13 cellular contexts compared by ENCODE assay signal in the genomic region with DNA sequence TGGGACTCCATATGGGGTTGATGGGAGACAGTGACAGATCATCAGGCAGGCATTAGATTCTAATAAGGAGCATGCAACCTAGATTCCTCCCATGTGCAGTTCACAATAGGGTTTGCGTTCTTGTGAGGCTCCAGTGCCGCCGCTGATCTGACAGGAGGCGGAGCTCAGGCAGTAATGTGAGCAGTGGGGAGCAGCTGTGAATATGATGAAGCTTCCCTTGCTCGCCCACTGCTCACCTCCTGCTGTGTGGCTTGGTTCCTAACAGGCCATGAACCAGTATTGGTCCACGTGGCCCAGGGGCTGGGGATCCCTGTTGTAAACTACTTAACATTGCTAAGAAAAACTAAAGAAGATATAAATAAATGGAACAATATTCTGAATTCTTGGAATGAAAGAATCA.
A peak's percentile ranks its signal among the peaks of the same experiment; 100 is the strongest.
DNase-seq lines count a peak whose midpoint lies in the region; ATAC-seq, FAIRE-seq and TF ChIP-seq lines count a peak whose summit lies in the region.
"Had no signal": no experiment of that assay in that cellular context is flagged by ENCODE, and none has a peak within 500 bp of the region (broad histone marks: within the 10 kb centered on the region; RNA-seq: fewer than 3 reads in every experiment).

No MANE protein-coding gene starts in this region.

- H3K4me3 ChIP-seq in right atrium auricular region (no peak overlapping the region), endothelial cell of umbilical vein (replicated peaks in 1 of 3; ENCODE audit: insufficient read depth in 1 of 3, low read depth in 1 of 3, low read length in 3 of 3) (no peak overlapping the region), skeletal muscle cell (ENCODE audit: low read depth, low read length) (no peak overlapping the region), PC-9 (no peak overlapping the region)
- H3K4me3 ChIP-seq: lung, prostate gland, thoracic aorta had no signal

- H3K79me2 ChIP-seq in endothelial cell of umbilical vein (ENCODE audit: control insufficient read depth, insufficient read depth, low read length) = no peaks in the 10 kb centered on the region
- H3K79me2 ChIP-seq in PC-9 (ENCODE audit: low read depth) = no peaks in the 10 kb centered on the region

- H3K9me2 ChIP-seq in PC-9 (ENCODE audit: insufficient read depth) = no peaks in the 10 kb centered on the region

- CTCF ChIA-PET in endothelial cell of umbilical vein (lab: Charles Lee) = interaction anchor here (0.6 kb wide), 1 partner anchor 57 kb away, joined by 3 read pairs; no protein-coding TSS in a partner anchor
- CTCF ChIA-PET in PC-9 (lab: Charles Lee) = no interaction called here

- H2AFZ ChIP-seq in endothelial cell of umbilical vein (ENCODE audit: low read depth, low read length) = peak overlapping the region; percentile 30
- H2AFZ ChIP-seq in PC-9 = no peak overlapping the region

- H3K9ac ChIP-seq in endothelial cell of umbilical vein (replicated peaks; ENCODE audit: extremely low read depth, insufficient read depth, low read length) = no peak overlapping the region

- intact Hi-C loops in Right ventricle myocardium inferior (cut with DNase I) (no loop called here), endothelial cell of umbilical vein (cut with micrococcal nuclease) (no loop called here), PC-9 (cut with micrococcal nuclease; ENCODE audit: unreplicated experiment) (no loop called here)

- H3K27me3 ChIP-seq in right atrium auricular region (no peaks in the 10 kb centered on the region), endothelial cell of umbilical vein (ENCODE audit: control insufficient read depth in 2 of 2, insufficient read depth in 2 of 2, low read length in 2 of 2) (no peaks in the 10 kb centered on the region), PC-9 (ENCODE audit: insufficient read depth, low read depth) (no peaks in the 10 kb centered on the region)

- H3K4me2 ChIP-seq in endothelial cell of umbilical vein (ENCODE audit: insufficient read depth, low read length) = no peak overlapping the region
- H3K4me2 ChIP-seq in PC-9 = no peak overlapping the region

- no peaks in the 10 kb centered on the region for H3K9me1 ChIP-seq in endothelial cell of umbilical vein (replicated peaks; ENCODE audit: control insufficient read depth, extremely low read depth, insufficient read depth, low read length)

- no TSS peak for BruUV-seq in endothelial cell of umbilical vein (replicated peaks; lab: Mats Ljungman, UMichigan)
- BruUV-seq in PC-9 (replicated peaks; lab: Mats Ljungman, UMichigan) = no TSS peak

- H4K20me1 ChIP-seq in endothelial cell of umbilical vein (replicated peaks; ENCODE audit: control insufficient read depth, extremely low read depth, insufficient read depth, low read length) = no peaks in the 10 kb centered on the region
- no peaks in the 10 kb centered on the region for H4K20me1 ChIP-seq in PC-9 (ENCODE audit: insufficient read depth)

- in situ Hi-C loops in G401 (cut with HindIII; ENCODE audit: low sequenced_read_pairs) = no loop called here

- TF ChIP-seq POLR2A in endothelial cell of umbilical vein (IDR thresholded peaks at IDR 0.05; ENCODE audit: low read depth, low read length) = no peak

- no peak for TF ChIP-seq CTCF in right atrium auricular region (IDR thresholded peaks at IDR 0.05)
- TF ChIP-seq CTCF in endothelial cell of umbilical vein (IDR thresholded peaks at IDR 0.05; ENCODE audit: extremely low read depth in 1 of 2, insufficient read depth in 1 of 2, low read depth in 1 of 2, low read length in 2 of 2) = no peak
- no peak for TF ChIP-seq CTCF in PC-9 (conservative IDR thresholded peaks at IDR 0.05)

- no peaks in the 10 kb centered on the region for H3F3A ChIP-seq in PC-9 (ENCODE audit: insufficient read depth, low read depth)

- dilution Hi-C loops in endothelial cell of umbilical vein (cut with MboI; ENCODE audit: extremely low pct_ligation_motif_present, low sequenced_read_pairs) = no loop called here

- H3K4me1 ChIP-seq in right atrium auricular region = peaks cover 0 to 17% of the 10 kb centered on the region in 2 donors
- H3K4me1 ChIP-seq in endothelial cell of umbilical vein (ENCODE audit: control insufficient read depth, extremely low read depth, insufficient read depth, low read length) = peaks cover 21% of the 10 kb centered on the region
- H3K4me1 ChIP-seq in PC-9 (replicated peaks; ENCODE audit: insufficient read depth) = no peaks in the 10 kb centered on the region
- H3K4me1 ChIP-seq: prostate gland had no signal

- H3K27ac ChIP-seq in right atrium auricular region (no peak overlapping the region), endothelial cell of umbilical vein (ENCODE audit: insufficient read depth, low read depth, low read length) (no peak overlapping the region), PC-9 (no peak overlapping the region)
- H3K27ac ChIP-seq: prostate gland, thoracic aorta had no signal

- POLR2A ChIA-PET in endothelial cell of umbilical vein (lab: Charles Lee) = no interaction called here
- POLR2A ChIA-PET in PC-9 (lab: Charles Lee; ENCODE audit: unreplicated experiment) = no interaction called here

- DNase-seq in Right ventricle myocardium inferior (ENCODE audit: missing footprints) (no peak), right atrium auricular region (ENCODE audit: low spot score) (no peak), NCI-H526 (lab: John Stamatoyannopoulos, UW) (peak; percentile 46 to 77), endothelial cell of umbilical vein (ENCODE audit: low read depth, low spot score) (no peak), skeletal muscle cell (ENCODE audit: low read depth) (peak; percentile 59), G401 (ENCODE audit: low spot score) (no peak), PC-9 (no peak)
- DNase-seq: DMS53 had no signal

- peak; percentile 52 for ATAC-seq in Right ventricle myocardium inferior
- ATAC-seq in GM21390 (IDR thresholded peaks at IDR 0.05; ENCODE audit: unreplicated experiment) = no peak

- FAIRE-seq in endothelial cell of umbilical vein (lab: Jason Lieb, UNC) = no peak
- FAIRE-seq: A204.1 had no signal

- H3K9me3 ChIP-seq in right atrium auricular region (no peaks in the 10 kb centered on the region), endothelial cell of umbilical vein (replicated peaks; ENCODE audit: control insufficient read depth, insufficient read depth, low read length) (no peaks in the 10 kb centered on the region), PC-9 (ENCODE audit: insufficient read depth, low read depth) (no peaks in the 10 kb centered on the region)
- H3K9me3 ChIP-seq: prostate gland, thoracic aorta had no signal

- H3K36me3 ChIP-seq in right atrium auricular region (no peaks in the 10 kb centered on the region), endothelial cell of umbilical vein (ENCODE audit: control insufficient read depth in 2 of 2, extremely low read depth in 1 of 2, insufficient read depth in 2 of 2, low read length in 2 of 2) (no peaks in the 10 kb centered on the region), PC-9 (ENCODE audit: low read depth) (no peaks in the 10 kb centered on the region)
- H3K36me3 ChIP-seq: prostate gland, thoracic aorta had no signal

TF ChIP-seq in endothelial cell of umbilical vein, 7 proteins besides CTCF, POLR2A, EP300 and RAD21:
- TF ChIP-seq GATA2 (IDR thresholded peaks at IDR 0.05; ENCODE audit: insufficient read depth, insufficient read length, low read depth, low read length) (no peak), EZH2 (IDR thresholded peaks at IDR 0.05; ENCODE audit: borderline replicate concordance, low read depth, low read length, severe bottlenecking) (no peak), POLR2AphosphoS5 (IDR thresholded peaks at IDR 0.05; ENCODE audit: insufficient read depth, low read depth, low read length) (no peak), FOS (IDR thresholded peaks at IDR 0.05; ENCODE audit: borderline replicate concordance, insufficient read depth, low read length) (no peak), MYC (IDR thresholded peaks at IDR 0.05; ENCODE audit: low read depth, low read length) (no peak), JUN (IDR thresholded peaks at IDR 0.05; ENCODE audit: borderline replicate concordance, insufficient read depth, insufficient read length, low read depth) (no peak)
- TF ChIP-seq, protein P1, sequence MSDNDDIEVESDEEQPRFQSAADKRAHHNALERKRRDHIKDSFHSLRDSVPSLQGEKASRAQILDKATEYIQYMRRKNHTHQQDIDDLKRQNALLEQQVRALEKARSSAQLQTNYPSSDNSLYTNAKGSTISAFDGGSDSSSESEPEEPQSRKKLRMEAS (IDR thresholded peaks at IDR 0.05; ENCODE audit: insufficient read depth, insufficient read length) = no peak

Comparison
In these comparisons a context has a peak if more than half of its experiments do, and no peak if none do; other contexts are left out.
1. DNase-seq: peak in NCI-H526 (2 of 2) and skeletal muscle cell (single experiment); none in Right ventricle myocardium inferior (single experiment), right atrium auricular region (single experiment), endothelial cell of umbilical vein (single experiment), G401 (single experiment) and PC-9 (0 of 2).